Comparison of ENCODE assay signal across 13 cellular contexts in the genomic region with DNA sequence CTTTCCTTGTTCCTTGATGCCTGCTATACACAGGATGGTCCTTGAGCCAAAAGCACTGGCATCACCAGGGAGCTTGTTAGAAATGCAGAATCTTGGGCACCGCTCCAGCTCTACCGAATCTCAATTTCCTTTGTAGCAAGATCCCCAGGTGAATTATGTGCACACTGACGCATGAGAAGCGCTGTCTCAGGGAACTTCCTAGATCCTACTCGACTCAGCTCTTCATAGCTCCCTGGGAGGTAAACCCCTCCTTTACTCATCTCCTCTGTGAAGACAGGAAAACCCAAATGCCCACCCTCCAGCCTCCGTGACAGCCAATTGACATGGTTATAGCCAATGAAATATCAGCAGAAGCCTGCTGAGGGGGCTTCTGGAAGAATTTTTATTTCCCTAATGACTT. TPM values are rescaled to one million over a fixed set of nuclear protein-coding genes. Genes with fewer than 3 reads are reported as not detected.
DNase-seq lines count a peak whose midpoint lies in the region; ATAC-seq, FAIRE-seq and TF ChIP-seq lines count a peak whose summit lies in the region.
"Had no signal": no experiment of that assay in that cellular context is flagged by ENCODE, and none has a peak within 500 bp of the region (broad histone marks: within the 10 kb centered on the region; RNA-seq: fewer than 3 reads in every experiment).

No MANE protein-coding gene starts in this region.

- peaks cover 17% of the 10 kb centered on the region for H4K20me1 ChIP-seq in HepG2 (ENCODE audit: insufficient read depth, low read length)

- H3K4me1 ChIP-seq in HepG2 (ENCODE audit: insufficient read depth, low read length) = peaks cover 88% of the 10 kb centered on the region
- H3K4me1 ChIP-seq in right lobe of liver = peaks cover 0 to 17% (median 0%) of the 10 kb centered on the region in 4 donors
- H3K4me1 ChIP-seq in iPS-18a (ENCODE audit: control insufficient read depth, low read depth, low read length) = peaks cover 23% of the 10 kb centered on the region
- peaks cover 12% of the 10 kb centered on the region for H3K4me1 ChIP-seq in HAP-1

- no peak for ATAC-seq in HepG2
- ATAC-seq in right lobe of liver = no peak
- peak; percentile 14 for ATAC-seq in WTC11

- in situ Hi-C loops in HepG2 (cut with HindIII; ENCODE audit: extremely low pct_ligation_motif_present, low pct_unique_long_range_greater_than_20kb) (loop anchor here (10.0 kb wide), 1 partner anchor 60 kb away; no protein-coding TSS in a partner anchor), HAP-1 (cut with MboI; ENCODE audit: low sequenced_read_pairs) (no loop called here)

- no peaks in the 10 kb centered on the region; a peak in 1 of 5 replicates for H3K36me3 ChIP-seq in HepG2 (replicated peaks in 1 of 2; ENCODE audit: control insufficient read depth in 1 of 2, insufficient read depth in 2 of 2, low read length in 2 of 2)
- no peaks in the 10 kb centered on the region for H3K36me3 ChIP-seq in right lobe of liver
- H3K36me3 ChIP-seq in iPS-18a (ENCODE audit: control insufficient read depth, low read depth, low read length) = no peaks in the 10 kb centered on the region
- no peaks in the 10 kb centered on the region for H3K36me3 ChIP-seq in HAP-1 (replicated peaks)
- H3K36me3 ChIP-seq: sigmoid colon had no signal

- H3K4me3 ChIP-seq in HepG2 (replicated peaks in 1 of 3; ENCODE audit: insufficient read depth in 1 of 3, low read depth in 2 of 3, low read length in 3 of 3) (no peak overlapping the region), right lobe of liver (no peak overlapping the region), iPS-18a (ENCODE audit: low read length) (peak overlapping the region; percentile 29), HAP-1 (no peak overlapping the region)
- H3K4me3 ChIP-seq: sigmoid colon had no signal

- H3K4me3 Mint-ChIP-seq in WTC11 = peak overlapping the region; percentile 23

- no peak overlapping the region for H3K27ac ChIP-seq in HepG2 (ENCODE audit: extremely low read length, insufficient read depth, low read length)
- no peak overlapping the region for H3K27ac ChIP-seq in right lobe of liver
- H3K27ac ChIP-seq in iPS-18a (ENCODE audit: low read length) = no peak overlapping the region

- H3K79me2 ChIP-seq in HepG2 (ENCODE audit: insufficient read depth, low read length) = peaks cover 84% of the 10 kb centered on the region

- no peak for TF ChIP-seq POLR2A in HepG2 (IDR thresholded peaks at IDR 0.05; ENCODE audit: insufficient read depth in 1 of 2, low read depth in 2 of 2, low read length in 2 of 2)
- TF ChIP-seq POLR2A in right lobe of liver (IDR thresholded peaks at IDR 0.05) = no peak

- POLR2A ChIA-PET in HepG2 (lab: Yijun Ruan, JAX) = no interaction called here
- POLR2A ChIA-PET in WTC11 (lab: Charles Lee) = interaction anchor here (0.6 kb wide), 1 partner anchor 60 kb away, joined by 3 read pairs; no protein-coding TSS in a partner anchor

- FAIRE-seq in HepG2 (lab: Jason Lieb, UNC) (no peak), HTR-8/SVneo (lab: Jason Lieb, UNC) (no peak)

- TF ChIP-seq CTCF in HepG2 (CRISPR knock-in tag; IDR thresholded peaks at IDR 0.05) = no peak
- no peak for TF ChIP-seq CTCF in right lobe of liver (IDR thresholded peaks at IDR 0.05)
- no peak for TF ChIP-seq CTCF in WTC11 (IDR thresholded peaks at IDR 0.05)

- H3K27me3 ChIP-seq in HepG2 (ENCODE audit: control insufficient read depth in 1 of 2, insufficient read depth in 2 of 2, low read length in 2 of 2) = no peaks in the 10 kb centered on the region; a peak in 1 of 5 replicates
- no peaks in the 10 kb centered on the region for H3K27me3 ChIP-seq in right lobe of liver
- peaks cover 8% of the 10 kb centered on the region for H3K27me3 ChIP-seq in iPS-18a (ENCODE audit: control insufficient read depth, insufficient read depth, low read length)
- H3K27me3 ChIP-seq in HAP-1 (ENCODE audit: low read depth) = no peaks in the 10 kb centered on the region
- H3K27me3 ChIP-seq: sigmoid colon had no signal

- H3K9me3 Mint-ChIP-seq in WTC11 = no peaks in the 10 kb centered on the region

- no peak for TF ChIP-seq RAD21 in HepG2 (CRISPR knock-in tag; IDR thresholded peaks at IDR 0.05)

- no peaks in the 10 kb centered on the region for H3K36me3 Mint-ChIP-seq in WTC11

- no TSS peak for BruUV-seq in HepG2 (replicated peaks; lab: Mats Ljungman, UMichigan)

- H3K9ac ChIP-seq in HepG2 (ENCODE audit: insufficient read depth, low read depth, low read length) (no peak overlapping the region), iPS-18a (ENCODE audit: low read length) (no peak overlapping the region)

- no peak overlapping the region for H2AFZ ChIP-seq in HepG2 (ENCODE audit: low read length)

- WGBS in HepG2 (ENCODE audit: low lambda C conversion rate) = 98% methylated on average over 6 of the region's 6 CpGs
- WGBS in right lobe of liver (ENCODE audit: insufficient coverage, low coverage, low lambda C conversion rate, missing lambda C conversion rate) = 74% methylated on average over 6 of the region's 6 CpGs

- CTCF ChIA-PET in HepG2 (lab: Yijun Ruan, JAX; ENCODE audit: low intra/inter-chr PET ratio, low total read pairs) = no interaction called here
- CTCF ChIA-PET in WTC11 (lab: Charles Lee) = interaction anchor here (0.7 to 1.7 kb wide), 3 partner anchors 12 to 290 kb away, joined by 3 to 6 read pairs (median 3); no protein-coding TSS in a partner anchor

- H3K4me2 ChIP-seq in HepG2 (ENCODE audit: low read depth, low read length) = 0 out of 2 replicates have a peak overlapping the region, but pooled peaks have one; percentile 0

- H3K9me3 ChIP-seq in HepG2 (ENCODE audit: low read length) (no peaks in the 10 kb centered on the region), right lobe of liver (no peaks in the 10 kb centered on the region), iPS-18a (ENCODE audit: control insufficient read depth, low read depth, low read length) (no peaks in the 10 kb centered on the region), HAP-1 (no peaks in the 10 kb centered on the region)
- H3K9me3 ChIP-seq: sigmoid colon had no signal

- peaks cover 3% of the 10 kb centered on the region for H3K27me3 Mint-ChIP-seq in WTC11 (ENCODE audit: low read depth)

- peak overlapping the region; percentile 50 for H3K27ac Mint-ChIP-seq in WTC11

- DNase-seq in HepG2 (ENCODE audit: low spot score) (no peak), right lobe of liver (no peak), WTC11 (ENCODE audit: low spot score) (no peak), HAP-1 (ENCODE audit: low spot score in 2 of 2) (no peak), HTR-8/SVneo (ENCODE audit: insufficient read length, low spot score) (no peak)
- no peak for DNase-seq in stimulated activated naive CD4-positive, alpha-beta T cell (lab: John Stamatoyannopoulos, UW)
- no peak for DNase-seq in activated CD8-positive, alpha-beta memory T cell treated with anti-CD3 and anti-CD28 coated beads, Interleukin-2, amount 50 U/mL, for 4 hours
- DNase-seq: effector memory CD4-positive, alpha-beta T cell; GDM1; hippocampal formation; midbrain; sigmoid colon had no signal

- intact Hi-C loops in HepG2 (cut with micrococcal nuclease; ENCODE audit: unreplicated experiment) = no loop called here
- intact Hi-C loops in right lobe of liver (cut with DNase I) = no loop called here

- TF ChIP-seq EP300 in HepG2 (IDR thresholded peaks at IDR 0.05; ENCODE audit: low read depth in 2 of 2, low read length in 2 of 2) = no peak
- TF ChIP-seq EP300 in HepG2 (CRISPR knock-in tag; IDR thresholded peaks at IDR 0.05; ENCODE audit: borderline replicate concordance) = no peak

- H3K4me1 Mint-ChIP-seq in WTC11 = peaks cover 64% of the 10 kb centered on the region

RNA-seq across cellular contexts. Expression of gene USP31, which starts 4.1 kb away (rescaled TPM):
- 22.5 and 29.1 TPM in 2 replicates for total RNA-seq in HepG2 (2016; rRNA removed; fragmentation: Illumina TruSeq; extraction: Trizol)
- total RNA-seq in HepG2 (2016; cell fraction: cytosol; rRNA removed; fragmentation: Illumina TruSeq; extraction: Trizol; ENCODE audit: low read depth) = 16.8 and 17.4 TPM in 2 replicates
- total RNA-seq in HepG2 (2016; cell fraction: insoluble cytoplasmic fraction; rRNA removed; fragmentation: Illumina TruSeq; extraction: Trizol) = 22.8 and 25.6 TPM in 2 replicates
- 29.3 and 32.3 TPM in 2 replicates for total RNA-seq in HepG2 (2016; cell fraction: membrane; rRNA removed; fragmentation: Illumina TruSeq; extraction: Trizol)
- total RNA-seq in HepG2 (2016; cell fraction: nucleus; rRNA removed; fragmentation: Illumina TruSeq; extraction: Trizol) = 37.5 and 40.8 TPM in 2 replicates
- polyA plus RNA-seq in HepG2 (2011; rRNA removed) = 22.7 and 23.3 TPM in 2 replicates
- polyA plus RNA-seq in HepG2 (2011; cell fraction: cytosol; rRNA removed) = 14.9 and 16.7 TPM in 2 replicates
- polyA plus RNA-seq in HepG2 (2011; cell fraction: nucleus; rRNA removed) = 36.6 and 36.8 TPM in 2 replicates
- polyA plus RNA-seq in HepG2 (2012) = 9.0 and 10.0 TPM in 2 replicates
- 12.2 and 13.0 TPM in 2 replicates for polyA plus RNA-seq in HepG2 (2016; cell fraction: cytosol; fragmentation: Illumina TruSeq; extraction: Trizol; ENCODE audit: low read depth)
- 13.8 and 15.9 TPM in 2 replicates for polyA plus RNA-seq in HepG2 (2016; cell fraction: insoluble cytoplasmic fraction; fragmentation: Illumina TruSeq; extraction: Trizol; ENCODE audit: low read depth)
- polyA plus RNA-seq in HepG2 (2016; cell fraction: membrane; fragmentation: Illumina TruSeq; extraction: Trizol; ENCODE audit: low read depth) = 19.9 and 22.8 TPM in 2 replicates
- polyA plus RNA-seq in HepG2 (2016; cell fraction: nucleus; fragmentation: Illumina TruSeq; extraction: Trizol; ENCODE audit: insufficient read depth, low read depth) = 23.2 and 27.3 TPM in 2 replicates
- polyA minus RNA-seq in HepG2 (2011; rRNA and poly(A)+ RNA removed; ENCODE audit: low replicate concordance) = 30.7 and 80.3 TPM in 2 replicates
- 30.8 and 35.6 TPM in 2 replicates for polyA minus RNA-seq in HepG2 (2011; cell fraction: cytosol; rRNA and poly(A)+ RNA removed)
- polyA minus RNA-seq in HepG2 (2011; cell fraction: nucleus; rRNA and poly(A)+ RNA removed) = 109 and 122 TPM in 2 replicates
- 10 to 100 TPM in 2 of 6 experiments, 1 to 10 TPM in 4; 7.1 to 12.8 (median 9.0) TPM for total RNA-seq in right lobe of liver
- 13.3 to 17.4 TPM (median 13.7 TPM) in 3 replicates for total RNA-seq in WTC11 (2021)

RNA-seq across cellular contexts. Expression of gene SCNN1G, which starts 37.4 kb away (rescaled TPM):
- total RNA-seq in HepG2 (2016; rRNA removed; fragmentation: Illumina TruSeq; extraction: Trizol) (not detected in 2 replicates), right lobe of liver (not detected), WTC11 (2021) (0.78 to 1.3 TPM (median 0.80 TPM) in 3 replicates)
- total RNA-seq in HepG2 (2016; cell fraction: cytosol; rRNA removed; fragmentation: Illumina TruSeq; extraction: Trizol; ENCODE audit: low read depth) = not detected in 2 replicates
- not detected in 2 replicates for total RNA-seq in HepG2 (2016; cell fraction: insoluble cytoplasmic fraction; rRNA removed; fragmentation: Illumina TruSeq; extraction: Trizol)
- not detected in 2 replicates for total RNA-seq in HepG2 (2016; cell fraction: membrane; rRNA removed; fragmentation: Illumina TruSeq; extraction: Trizol)
- total RNA-seq in HepG2 (2016; cell fraction: nucleus; rRNA removed; fragmentation: Illumina TruSeq; extraction: Trizol) = not detected in 2 replicates
- not detected in 2 replicates for polyA plus RNA-seq in HepG2 (2011; rRNA removed)
- polyA plus RNA-seq in HepG2 (2011; cell fraction: cytosol; rRNA removed) = not detected in 2 replicates
- not detected in 2 replicates for polyA plus RNA-seq in HepG2 (2011; cell fraction: nucleus; rRNA removed)
- not detected in 2 replicates for polyA plus RNA-seq in HepG2 (2012)
- not detected in 2 replicates for polyA plus RNA-seq in HepG2 (2016; cell fraction: cytosol; fragmentation: Illumina TruSeq; extraction: Trizol; ENCODE audit: low read depth)
- polyA plus RNA-seq in HepG2 (2016; cell fraction: insoluble cytoplasmic fraction; fragmentation: Illumina TruSeq; extraction: Trizol; ENCODE audit: low read depth) = not detected in 2 replicates
- polyA plus RNA-seq in HepG2 (2016; cell fraction: membrane; fragmentation: Illumina TruSeq; extraction: Trizol; ENCODE audit: low read depth) = not detected in 2 replicates
- polyA plus RNA-seq in HepG2 (2016; cell fraction: nucleus; fragmentation: Illumina TruSeq; extraction: Trizol; ENCODE audit: insufficient read depth, low read depth) = not detected in 2 replicates
- polyA minus RNA-seq in HepG2 (2011; rRNA and poly(A)+ RNA removed; ENCODE audit: low replicate concordance) = not detected in 2 replicates
- polyA minus RNA-seq in HepG2 (2011; cell fraction: cytosol; rRNA and poly(A)+ RNA removed) = not detected in 2 replicates
- polyA minus RNA-seq in HepG2 (2011; cell fraction: nucleus; rRNA and poly(A)+ RNA removed) = not detected in 2 replicates
